ENCODE assay signal across 12 cellular contexts in the genomic region with DNA sequence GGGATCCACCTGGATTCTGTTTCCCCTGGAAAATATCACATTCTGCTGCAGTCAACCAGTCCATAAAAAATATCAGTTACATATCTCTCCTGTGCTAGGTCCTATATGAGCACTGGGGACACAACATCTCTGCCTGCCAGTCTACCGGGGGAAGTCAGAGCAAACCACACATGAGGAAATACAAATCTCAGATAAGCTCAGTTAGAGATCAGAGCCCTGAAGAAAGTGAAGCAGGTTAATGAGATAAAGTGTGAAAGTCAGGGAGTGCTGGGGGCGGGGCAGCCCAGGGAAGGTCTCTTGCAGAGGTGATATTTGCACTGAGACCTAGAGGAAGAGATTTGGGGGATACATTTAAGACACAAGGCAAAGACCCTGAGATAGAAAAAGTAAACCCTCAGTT.
A peak's percentile ranks its signal among the peaks of the same experiment; 100 is the strongest.
DNase-seq lines count a peak whose midpoint lies in the region; ATAC-seq, FAIRE-seq and TF ChIP-seq lines count a peak whose summit lies in the region.
"Had no signal": no experiment of that assay in that cellular context is flagged by ENCODE, and none has a peak within 500 bp of the region (broad histone marks: within the 10 kb centered on the region; RNA-seq: fewer than 3 reads in every experiment).

No MANE protein-coding gene starts in this region.

- DNase-seq in GM12878 (ENCODE audit: low read depth, low spot score), result no peak
- DNase-seq in HPDE6-E6E7 (ENCODE audit: extremely low spot score), result no peak
- no peak for DNase-seq in AG20443 (ENCODE audit: low spot score)
- no peak for DNase-seq in natural killer cell
- no peak for DNase-seq in gastrocnemius medialis
- DNase-seq: KG1, NCI-H774 had no signal

- H3K36me3 Mint-ChIP-seq in natural killer cell, result no peaks in the 10 kb centered on the region

- H3K27ac ChIP-seq in GM12878 (ENCODE audit: control insufficient read depth, insufficient read depth) (no peak overlapping the region; the same call in 1 of the 2 replicates), gastrocnemius medialis (no peak overlapping the region)
- H3K27ac ChIP-seq: cardiac muscle cell had no signal

- H3K4me1 Mint-ChIP-seq in natural killer cell, result no peaks in the 10 kb centered on the region

- peak overlapping the region; percentile 32; the same call in 1 of the 2 replicates for H3K4me2 ChIP-seq in GM12878 (ENCODE audit: control insufficient read depth, insufficient read depth)

- H3K9me3 Mint-ChIP-seq in natural killer cell, result no peaks in the 10 kb centered on the region

- H3K4me3 ChIP-seq in GM12878 (no peak overlapping the region), gastrocnemius medialis (no peak overlapping the region)
- H3K4me3 ChIP-seq: cardiac muscle cell, lung had no signal

- in situ Hi-C loops in GM12878 (cut with MboI), result no loop called here
- in situ Hi-C loops in gastrocnemius medialis (cut with MboI; ENCODE audit: low sequenced_read_pairs in 4 of 4), result no loop called here

- no peak overlapping the region for H3K4me3 Mint-ChIP-seq in natural killer cell

- POLR2A ChIA-PET in GM12878 (lab: Charles Lee), result no interaction called here

- no peak for FAIRE-seq in GM12878 (lab: Jason Lieb, UNC)

- H4K20me1 ChIP-seq in GM12878 (ENCODE audit: control insufficient read depth, insufficient read depth), result no peaks in the 10 kb centered on the region

- H3K4me1 ChIP-seq in GM12878 (ENCODE audit: control insufficient read depth, insufficient read depth, low read length), result peaks cover 25% of the 10 kb centered on the region
- no peaks in the 10 kb centered on the region for H3K4me1 ChIP-seq in gastrocnemius medialis

- H3K9me3 ChIP-seq in GM12878 (replicated peaks; ENCODE audit: control insufficient read depth, insufficient read depth, low read length) (no peaks in the 10 kb centered on the region), gastrocnemius medialis (no peaks in the 10 kb centered on the region)

- H3K9ac ChIP-seq in GM12878 (ENCODE audit: control insufficient read depth, insufficient read depth, low read length), result no peak overlapping the region

- BruUV-seq in GM12878 (replicated peaks; lab: Mats Ljungman, UMichigan), result no TSS peak

- H3K79me2 ChIP-seq in GM12878 (ENCODE audit: control insufficient read depth, insufficient read depth, low read length), result no peaks in the 10 kb centered on the region

- no peak overlapping the region for H3K27ac Mint-ChIP-seq in natural killer cell

- intact Hi-C loops in GM12878 (cut with micrococcal nuclease; ENCODE audit: unreplicated experiment), result loop anchor here (2.0 kb wide), 1 partner anchor 42 kb away; no protein-coding TSS in a partner anchor
- intact Hi-C loops in natural killer cell (cut with micrococcal nuclease), result no loop called here
- intact Hi-C loops in gastrocnemius medialis (cut with DNase I; ENCODE audit: low total_unique reads), result no loop called here

- CTCF ChIA-PET in GM12878 (lab: Yijun Ruan, JAX), result interaction anchor here (1.3 to 1.5 kb wide), 2 partner anchors 11 to 56 kb away, joined by 3 to 4 read pairs; no protein-coding TSS in a partner anchor

- H2AFZ ChIP-seq in GM12878 (ENCODE audit: control insufficient read depth, low read depth, low read length), result peak overlapping the region; percentile 24; the same call in 1 of the 2 replicates

- ATAC-seq in GM18858 (IDR thresholded peaks at IDR 0.05; ENCODE audit: unreplicated experiment) (peak; percentile 70), GM21381 (IDR thresholded peaks at IDR 0.05; ENCODE audit: unreplicated experiment) (peak; percentile 85), HG03064 (IDR thresholded peaks at IDR 0.05; ENCODE audit: low read depth, unreplicated experiment) (peak; percentile 69), GM12878 (peak; percentile 87), natural killer cell (no peak), gastrocnemius medialis (no peak)

- H3K36me3 ChIP-seq in GM12878 (ENCODE audit: control insufficient read depth in 2 of 2, insufficient read depth in 2 of 2, low read length in 1 of 2) (no peaks in the 10 kb centered on the region), gastrocnemius medialis (no peaks in the 10 kb centered on the region)
- H3K36me3 ChIP-seq: cardiac muscle cell had no signal

- RAD21 ChIA-PET in GM12878 (lab: Charles Lee; ENCODE audit: unreplicated experiment), result interaction anchor here (1.9 kb wide), 1 partner anchor 126 kb away, joined by 7 read pairs; no protein-coding TSS in a partner anchor

- SMC1A ChIA-PET in GM12878 (lab: Charles Lee; ENCODE audit: uncharacterized antibody, unreplicated experiment), result interaction anchor here (0.6 to 1.8 kb wide), 5 partner anchors 11 to 136 kb away, joined by 3 to 6 read pairs (median 4); no protein-coding TSS in a partner anchor

- TF ChIP-seq CTCF in GM12878 (IDR thresholded peaks at IDR 0.05 in 2 of 3, conservative IDR thresholded peaks at IDR 0.05 in 1 of 3; ENCODE audit: control insufficient read depth in 2 of 3, extremely low read depth in 1 of 3, insufficient read depth in 1 of 3, low read depth in 3 of 3, low read length in 3 of 3) (no peak), natural killer cell (IDR thresholded peaks at IDR 0.05) (no peak), gastrocnemius medialis (IDR thresholded peaks at IDR 0.05 in 4 of 5, conservative IDR thresholded peaks at IDR 0.05 in 1 of 5) (no peak)

- TF ChIP-seq RAD21 in GM12878 (IDR thresholded peaks at IDR 0.05; ENCODE audit: insufficient read depth, low read depth, low read length), result peak; percentile 25; the same call in 1 of the 2 replicates

- TF ChIP-seq POLR2A in GM12878 (IDR thresholded peaks at IDR 0.05; ENCODE audit: low read depth, low read length) (no peak), gastrocnemius medialis (IDR thresholded peaks at IDR 0.05) (no peak)

- TF ChIP-seq EP300 in GM12878 (IDR thresholded peaks at IDR 0.05; ENCODE audit: borderline replicate concordance in 1 of 2, control insufficient read depth in 1 of 2, low read depth in 2 of 2, low read length in 2 of 2), result no peak

- H3K27me3 ChIP-seq in GM12878 (replicated peaks in 1 of 2; ENCODE audit: control insufficient read depth in 2 of 2, insufficient read depth in 2 of 2, low read length in 1 of 2) (no peaks in the 10 kb centered on the region), gastrocnemius medialis (no peaks in the 10 kb centered on the region)
- H3K27me3 ChIP-seq: cardiac muscle cell had no signal

- 0% methylated on average over 2 of the region's 2 CpGs for WGBS in GM12878 (ENCODE audit: insufficient coverage, insufficient replicate concordance, low lambda C conversion rate, missing lambda C conversion rate)

- H3K27me3 Mint-ChIP-seq in natural killer cell (ENCODE audit: low read depth in 2 of 2), result peaks cover 7 to 17% of the 10 kb centered on the region in 2 donors

TF ChIP-seq in GM12878, 131 proteins besides CTCF, POLR2A, EP300 and RAD21 (continues in another document):
- TF ChIP-seq ZNF622 (IDR thresholded peaks at IDR 0.05) (no peak), SIX5 (IDR thresholded peaks at IDR 0.05; ENCODE audit: low read depth, low read length, severe bottlenecking) (no peak), NR2C1 (IDR thresholded peaks at IDR 0.05) (no peak), PAX8 (IDR thresholded peaks at IDR 0.05) (no peak), JUND (IDR thresholded peaks at IDR 0.05; ENCODE audit: low read depth, low read length) (no peak), TAF1 (IDR thresholded peaks at IDR 0.05; ENCODE audit: borderline replicate concordance, low read depth, low read length) (no peak), BMI1 (IDR thresholded peaks at IDR 0.05; ENCODE audit: borderline replicate concordance) (no peak), TBL1XR1 (IDR thresholded peaks at IDR 0.05; ENCODE audit: low read depth, low read length) (no peak), NFYA (IDR thresholded peaks at IDR 0.05; ENCODE audit: borderline replicate concordance, low read depth, low read length) (no peak), CEBPB (IDR thresholded peaks at IDR 0.05; ENCODE audit: borderline replicate concordance in 1 of 2, low read depth in 2 of 2, low read length in 2 of 2) (no peak)
- TF ChIP-seq, protein P1, sequence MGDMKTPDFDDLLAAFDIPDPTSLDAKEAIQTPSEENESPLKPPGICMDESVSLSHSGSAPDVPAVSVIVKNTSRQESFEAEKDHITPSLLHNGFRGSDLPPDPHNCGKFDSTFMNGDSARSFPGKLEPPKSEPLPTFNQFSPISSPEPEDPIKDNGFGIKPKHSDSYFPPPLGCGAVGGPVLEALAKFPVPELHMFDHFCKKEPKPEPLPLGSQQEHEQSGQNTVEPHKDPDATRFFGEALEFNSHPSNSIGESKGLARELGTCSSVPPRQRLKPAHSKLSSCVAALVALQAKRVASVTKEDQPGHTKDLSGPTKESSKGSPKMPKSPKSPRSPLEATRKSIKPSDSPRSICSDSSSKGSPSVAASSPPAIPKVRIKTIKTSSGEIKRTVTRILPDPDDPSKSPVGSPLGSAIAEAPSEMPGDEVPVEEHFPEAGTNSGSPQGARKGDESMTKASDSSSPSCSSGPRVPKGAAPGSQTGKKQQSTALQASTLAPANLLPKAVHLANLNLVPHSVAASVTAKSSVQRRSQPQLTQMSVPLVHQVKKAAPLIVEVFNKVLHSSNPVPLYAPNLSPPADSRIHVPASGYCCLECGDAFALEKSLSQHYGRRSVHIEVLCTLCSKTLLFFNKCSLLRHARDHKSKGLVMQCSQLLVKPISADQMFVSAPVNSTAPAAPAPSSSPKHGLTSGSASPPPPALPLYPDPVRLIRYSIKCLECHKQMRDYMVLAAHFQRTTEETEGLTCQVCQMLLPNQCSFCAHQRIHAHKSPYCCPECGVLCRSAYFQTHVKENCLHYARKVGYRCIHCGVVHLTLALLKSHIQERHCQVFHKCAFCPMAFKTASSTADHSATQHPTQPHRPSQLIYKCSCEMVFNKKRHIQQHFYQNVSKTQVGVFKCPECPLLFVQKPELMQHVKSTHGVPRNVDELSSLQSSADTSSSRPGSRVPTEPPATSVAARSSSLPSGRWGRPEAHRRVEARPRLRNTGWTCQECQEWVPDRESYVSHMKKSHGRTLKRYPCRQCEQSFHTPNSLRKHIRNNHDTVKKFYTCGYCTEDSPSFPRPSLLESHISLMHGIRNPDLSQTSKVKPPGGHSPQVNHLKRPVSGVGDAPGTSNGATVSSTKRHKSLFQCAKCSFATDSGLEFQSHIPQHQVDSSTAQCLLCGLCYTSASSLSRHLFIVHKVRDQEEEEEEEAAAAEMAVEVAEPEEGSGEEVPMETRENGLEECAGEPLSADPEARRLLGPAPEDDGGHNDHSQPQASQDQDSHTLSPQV (IDR thresholded peaks at IDR 0.05), result no peak
- TF ChIP-seq, protein P2, sequence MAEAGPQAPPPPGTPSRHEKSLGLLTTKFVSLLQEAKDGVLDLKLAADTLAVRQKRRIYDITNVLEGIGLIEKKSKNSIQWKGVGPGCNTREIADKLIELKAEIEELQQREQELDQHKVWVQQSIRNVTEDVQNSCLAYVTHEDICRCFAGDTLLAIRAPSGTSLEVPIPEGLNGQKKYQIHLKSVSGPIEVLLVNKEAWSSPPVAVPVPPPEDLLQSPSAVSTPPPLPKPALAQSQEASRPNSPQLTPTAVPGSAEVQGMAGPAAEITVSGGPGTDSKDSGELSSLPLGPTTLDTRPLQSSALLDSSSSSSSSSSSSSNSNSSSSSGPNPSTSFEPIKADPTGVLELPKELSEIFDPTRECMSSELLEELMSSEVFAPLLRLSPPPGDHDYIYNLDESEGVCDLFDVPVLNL (IDR thresholded peaks at IDR 0.05; ENCODE audit: low read depth, low read length), result no peak

Comparison
In these comparisons a context has a peak if more than half of its experiments do, and no peak if none do; other contexts are left out.
1. ATAC-seq: peak in GM18858 (single experiment), GM21381 (single experiment), HG03064 (single experiment) and GM12878 (single experiment); none in natural killer cell (0 of 3) and gastrocnemius medialis (0 of 2).